Comparison of ENCODE assay signal across 22 cellular contexts in the genomic region with DNA sequence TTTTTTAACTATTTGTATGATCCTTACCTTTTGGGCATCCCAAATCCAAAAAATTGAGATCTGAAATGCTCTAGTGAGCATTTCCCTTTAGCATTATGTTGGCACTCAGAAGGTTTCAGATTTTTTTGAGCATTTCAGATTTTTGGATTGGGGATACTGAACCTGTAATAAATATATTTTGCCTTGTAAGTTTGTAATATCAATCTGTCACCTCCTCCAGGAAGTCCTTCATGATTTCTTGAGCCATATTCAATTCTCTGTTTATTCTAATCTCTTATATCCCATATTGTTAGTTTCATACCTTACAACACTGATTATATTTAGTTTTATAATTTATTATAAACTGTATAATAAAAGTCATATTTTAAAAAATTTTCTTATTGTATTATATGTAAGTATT.
DNase-seq lines count a peak whose midpoint lies in the region; ATAC-seq, FAIRE-seq and TF ChIP-seq lines count a peak whose summit lies in the region.
"Had no signal": no experiment of that assay in that cellular context is flagged by ENCODE, and none has a peak within 500 bp of the region (broad histone marks: within the 10 kb centered on the region; RNA-seq: fewer than 3 reads in every experiment).

No MANE protein-coding gene starts in this region.

- no peaks in the 10 kb centered on the region for H3K9me2 ChIP-seq in Karpas-422 (replicated peaks; ENCODE audit: insufficient read depth, low read length)

- no peak for TF ChIP-seq RAD21 in K562 (CRISPR knock-in tag; conservative IDR thresholded peaks at IDR 0.05 in 1 of 2, IDR thresholded peaks at IDR 0.05 in 1 of 2)

- intact Hi-C loops in K562 (cut with micrococcal nuclease) (loop anchor here (2.0 kb wide), 1 partner anchor 163 kb away; no protein-coding TSS in a partner anchor), breast epithelium (cut with DNase I; ENCODE audit: low total_unique reads) (no loop called here)

- H3K9me1 ChIP-seq in K562 (ENCODE audit: control insufficient read depth, insufficient read depth, low read length) = no peaks in the 10 kb centered on the region

- no peak for DNase-seq in GM19239 (ENCODE audit: insufficient read length, low spot score)
- no peak for DNase-seq in K562 (ENCODE audit: extremely low read depth in 1 of 4, low spot score in 3 of 4)
- DNase-seq in frontal cortex (ENCODE audit: low spot score in 2 of 2) = no peak
- no peak for DNase-seq in breast epithelium (ENCODE audit: low spot score in 2 of 2)
- no peak for DNase-seq in Karpas-422
- no peak for DNase-seq in globus pallidus (ENCODE audit: low spot score)
- DNase-seq: ACHN; AML-193; BE2C; CD4-positive, alpha-beta T cell; CD8-positive, alpha-beta memory T cell; DMS 273 treated with DMSO at 0.1 percent for 48 hours; DMS79; EL; GDM1; H9 had no signal

- no peak overlapping the region for H2AFZ ChIP-seq in K562 (ENCODE audit: low read depth, low read length)
- no peak overlapping the region for H2AFZ ChIP-seq in Karpas-422 (ENCODE audit: low read length)
- H2AFZ ChIP-seq: GM23338 had no signal

- no peak for TF ChIP-seq CTCF in K562 (IDR thresholded peaks at IDR 0.05 in 2 of 3, conservative IDR thresholded peaks at IDR 0.05 in 1 of 3; ENCODE audit: insufficient read depth in 2 of 3, low read depth in 1 of 3, low read length in 3 of 3)
- TF ChIP-seq CTCF in breast epithelium (IDR thresholded peaks at IDR 0.05) = no peak

- no peaks in the 10 kb centered on the region; the same call in 2 of the 3 replicates for H3K36me3 ChIP-seq in K562 (ENCODE audit: control insufficient read depth, insufficient read depth, low read length)
- H3K36me3 ChIP-seq in breast epithelium = no peaks in the 10 kb centered on the region
- 0 out of 2 replicates have a peak, but pooled peaks cover 4% of the 10 kb centered on the region for H3K36me3 ChIP-seq in Karpas-422 (ENCODE audit: insufficient read depth, low read length)
- H3K36me3 ChIP-seq: BE2C had no signal

- no TSS peak for BruUV-seq in K562 (replicated peaks; lab: Mats Ljungman, UMichigan)

- no peak overlapping the region for H3K4me2 ChIP-seq in K562 (ENCODE audit: insufficient read depth, low read length)
- H3K4me2 ChIP-seq in Karpas-422 (ENCODE audit: low read depth, low read length, poor library complexity, severe bottlenecking) = no peak overlapping the region
- H3K4me2 ChIP-seq: GM23338 had no signal

- H3K9me3 ChIP-seq in K562 (replicated peaks; ENCODE audit: control insufficient read depth, insufficient read depth, low read depth, low read length) = no peaks in the 10 kb centered on the region
- no peaks in the 10 kb centered on the region for H3K9me3 ChIP-seq in breast epithelium
- no peaks in the 10 kb centered on the region for H3K9me3 ChIP-seq in Karpas-422 (ENCODE audit: low read length)
- H3K9me3 ChIP-seq: BE2C; BLaER1 treated with 17β-estradiol and CSF1 and Interleukin-3, amounts not matched to agents 10 nM and 100 nM had no signal

- H3K27me3 ChIP-seq in K562 (ENCODE audit: control insufficient read depth in 2 of 2, insufficient read depth in 2 of 2, low read length in 2 of 2) = no peaks in the 10 kb centered on the region
- H3K27me3 ChIP-seq in breast epithelium = no peaks in the 10 kb centered on the region
- no peaks in the 10 kb centered on the region for H3K27me3 ChIP-seq in Karpas-422 (ENCODE audit: low read length)
- H3K27me3 ChIP-seq: BE2C; BLaER1 treated with 17β-estradiol and CSF1 and Interleukin-3, amounts not matched to agents 10 nM and 100 nM had no signal

- CTCF ChIA-PET in K562 (lab: Yijun Ruan, JAX; ENCODE audit: low intra/inter-chr PET ratio) = interaction anchor here (0.7 kb wide), 1 partner anchor 16 kb away, joined by 3 read pairs; no protein-coding TSS in a partner anchor

- TF ChIP-seq POLR2A in K562 (conservative IDR thresholded peaks at IDR 0.05) (no peak), breast epithelium (IDR thresholded peaks at IDR 0.05) (no peak)

- POLR2A ChIA-PET in K562 (lab: Yijun Ruan, JAX) = no interaction called here

- H4K20me1 ChIP-seq in K562 (replicated peaks; ENCODE audit: control insufficient read depth, insufficient read depth, low read length) = no peaks in the 10 kb centered on the region
- no peaks in the 10 kb centered on the region for H4K20me1 ChIP-seq in Karpas-422 (ENCODE audit: insufficient read depth, low read depth, low read length)
- H4K20me1 ChIP-seq: BLaER1 treated with 17β-estradiol and CSF1 and Interleukin-3, amounts not matched to agents 10 nM and 100 nM had no signal

- in situ Hi-C loops in K562 (cut with MboI) = no loop called here

- no peak overlapping the region for H3K9ac ChIP-seq in K562 (ENCODE audit: insufficient read depth in 1 of 2, low read depth in 2 of 2, low read length in 2 of 2)
- H3K9ac ChIP-seq in Karpas-422 (ENCODE audit: low read length) = no peak overlapping the region
- H3K9ac ChIP-seq: BLaER1 treated with 17β-estradiol and CSF1 and Interleukin-3, amounts not matched to agents 10 nM and 100 nM had no signal

- FAIRE-seq in GM19239 (lab: Jason Lieb, UNC) (peak; percentile 37), K562 (lab: Jason Lieb, UNC) (no peak), frontal cortex (lab: Jason Lieb, UNC) (peak; percentile 85)
- FAIRE-seq: A204.1, D721Med, GM12878 had no signal

- H3K4me3 ChIP-seq in K562 (no peak overlapping the region), breast epithelium (no peak overlapping the region), Karpas-422 (ENCODE audit: low read length) (no peak overlapping the region)
- H3K4me3 ChIP-seq: BLaER1 treated with 17β-estradiol and CSF1 and Interleukin-3, amounts not matched to agents 10 nM and 100 nM; GM12878; GM23338 had no signal

- H3K4me1 ChIP-seq in K562 (replicated peaks in 1 of 2; ENCODE audit: control insufficient read depth in 2 of 2, insufficient read depth in 2 of 2, low read length in 2 of 2) (no peaks in the 10 kb centered on the region), breast epithelium (no peaks in the 10 kb centered on the region), Karpas-422 (ENCODE audit: low read length) (peaks cover 30% of the 10 kb centered on the region)
- H3K4me1 ChIP-seq: BE2C had no signal

- H3K79me2 ChIP-seq in K562 (ENCODE audit: control insufficient read depth, insufficient read depth, low read length) = no peaks in the 10 kb centered on the region
- peaks cover 49% of the 10 kb centered on the region for H3K79me2 ChIP-seq in Karpas-422 (ENCODE audit: low read length)

- no peak for ATAC-seq in K562
- ATAC-seq: GM12878, GM23338, HCT116 had no signal

- no peak for TF ChIP-seq EP300 in K562 (IDR thresholded peaks at IDR 0.05; ENCODE audit: low read length)

- H3K27ac ChIP-seq in K562 (ENCODE audit: extremely low read depth, low read depth, low read length) = no peak overlapping the region
- H3K27ac ChIP-seq in breast epithelium = no peak overlapping the region
- H3K27ac ChIP-seq in Karpas-422 (ENCODE audit: low read length) = no peak overlapping the region
- H3K27ac ChIP-seq: BLaER1 treated with 17β-estradiol and CSF1 and Interleukin-3, amounts not matched to agents 10 nM and 100 nM had no signal

TF ChIP-seq in K562, 482 proteins besides CTCF, POLR2A, EP300 and RAD21 (continues in another document):
- TF ChIP-seq NFIX (CRISPR knock-in tag; IDR thresholded peaks at IDR 0.05; ENCODE audit: low read depth) (no peak), ZFP36 (IDR thresholded peaks at IDR 0.05; ENCODE audit: low read depth, low read length, partially characterized antibody) (peak; percentile 95), PHF21A (IDR thresholded peaks at IDR 0.05; ENCODE audit: borderline replicate concordance, low read depth) (no peak), RUNX1 (IDR thresholded peaks at IDR 0.05; ENCODE audit: low read depth) (no peak), MAFG (tag; conservative IDR thresholded peaks at IDR 0.05) (no peak), CBFA2T3 (IDR thresholded peaks at IDR 0.05) (no peak), RBM25 (IDR thresholded peaks at IDR 0.05; ENCODE audit: low read depth, low read length, severe bottlenecking) (peak; percentile 93), MITF (IDR thresholded peaks at IDR 0.05) (no peak), GATAD2A (IDR thresholded peaks at IDR 0.05) (no peak)
- TF ChIP-seq, protein P1, sequence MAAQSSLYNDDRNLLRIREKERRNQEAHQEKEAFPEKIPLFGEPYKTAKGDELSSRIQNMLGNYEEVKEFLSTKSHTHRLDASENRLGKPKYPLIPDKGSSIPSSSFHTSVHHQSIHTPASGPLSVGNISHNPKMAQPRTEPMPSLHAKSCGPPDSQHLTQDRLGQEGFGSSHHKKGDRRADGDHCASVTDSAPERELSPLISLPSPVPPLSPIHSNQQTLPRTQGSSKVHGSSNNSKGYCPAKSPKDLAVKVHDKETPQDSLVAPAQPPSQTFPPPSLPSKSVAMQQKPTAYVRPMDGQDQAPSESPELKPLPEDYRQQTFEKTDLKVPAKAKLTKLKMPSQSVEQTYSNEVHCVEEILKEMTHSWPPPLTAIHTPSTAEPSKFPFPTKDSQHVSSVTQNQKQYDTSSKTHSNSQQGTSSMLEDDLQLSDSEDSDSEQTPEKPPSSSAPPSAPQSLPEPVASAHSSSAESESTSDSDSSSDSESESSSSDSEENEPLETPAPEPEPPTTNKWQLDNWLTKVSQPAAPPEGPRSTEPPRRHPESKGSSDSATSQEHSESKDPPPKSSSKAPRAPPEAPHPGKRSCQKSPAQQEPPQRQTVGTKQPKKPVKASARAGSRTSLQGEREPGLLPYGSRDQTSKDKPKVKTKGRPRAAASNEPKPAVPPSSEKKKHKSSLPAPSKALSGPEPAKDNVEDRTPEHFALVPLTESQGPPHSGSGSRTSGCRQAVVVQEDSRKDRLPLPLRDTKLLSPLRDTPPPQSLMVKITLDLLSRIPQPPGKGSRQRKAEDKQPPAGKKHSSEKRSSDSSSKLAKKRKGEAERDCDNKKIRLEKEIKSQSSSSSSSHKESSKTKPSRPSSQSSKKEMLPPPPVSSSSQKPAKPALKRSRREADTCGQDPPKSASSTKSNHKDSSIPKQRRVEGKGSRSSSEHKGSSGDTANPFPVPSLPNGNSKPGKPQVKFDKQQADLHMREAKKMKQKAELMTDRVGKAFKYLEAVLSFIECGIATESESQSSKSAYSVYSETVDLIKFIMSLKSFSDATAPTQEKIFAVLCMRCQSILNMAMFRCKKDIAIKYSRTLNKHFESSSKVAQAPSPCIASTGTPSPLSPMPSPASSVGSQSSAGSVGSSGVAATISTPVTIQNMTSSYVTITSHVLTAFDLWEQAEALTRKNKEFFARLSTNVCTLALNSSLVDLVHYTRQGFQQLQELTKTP (IDR thresholded peaks at IDR 0.05; ENCODE audit: low read depth in 1 of 2, partially characterized antibody in 2 of 2) = no peak
